Comparison of ENCODE assay signal across 1 cellular context in the genomic region with DNA sequence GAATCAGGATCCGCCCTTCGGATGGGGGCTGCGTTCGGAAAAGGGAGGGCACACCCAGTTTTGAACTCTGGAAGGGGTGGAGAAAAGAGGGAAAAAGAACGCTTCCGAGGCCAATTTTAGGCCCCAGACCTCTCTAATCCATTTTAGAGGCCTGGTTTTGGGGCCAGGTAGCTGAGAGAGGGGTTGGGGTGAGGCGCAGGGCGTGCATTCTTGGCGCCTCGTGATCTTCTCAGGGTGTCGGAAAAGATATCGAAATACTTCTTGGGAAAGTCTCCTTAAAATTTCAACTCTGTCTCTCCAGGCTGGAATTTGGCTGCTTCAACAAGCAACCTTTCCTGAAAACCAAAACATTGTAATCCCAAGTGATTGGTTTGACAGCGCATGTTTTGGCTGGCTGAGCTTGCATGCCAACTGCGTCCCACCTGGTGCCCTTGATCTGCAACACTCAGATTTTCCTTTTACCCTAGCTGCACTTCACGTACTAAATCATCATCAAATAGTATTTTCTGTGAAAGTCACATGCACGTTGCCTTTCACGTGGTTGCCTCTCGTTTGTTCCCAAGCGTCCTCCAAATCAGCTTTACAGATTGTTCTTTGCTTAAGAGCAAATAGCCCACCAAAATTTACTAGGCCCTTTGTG.
A peak's percentile ranks its signal among the peaks of the same experiment; 100 is the strongest.
TF ChIP-seq lines count a peak whose summit lies in the region.

No MANE protein-coding gene starts in this region.

TF ChIP-seq in HepG2, 621 proteins besides CTCF, POLR2A, EP300 and RAD21 (continued from another document):
- TF ChIP-seq ZNF572 (CRISPR knock-in tag; IDR thresholded peaks at IDR 0.05) (no peak), PTBP1 (IDR thresholded peaks at IDR 0.05; ENCODE audit: low read depth, low read length, poor library complexity, severe bottlenecking) (no peak), TRIM24 (CRISPR knock-in tag; IDR thresholded peaks at IDR 0.05) (no peak), PRPF4 (IDR thresholded peaks at IDR 0.05; ENCODE audit: low read depth, low read length, poor library complexity, severe bottlenecking) (no peak), ZBTB21 (CRISPR knock-in tag; IDR thresholded peaks at IDR 0.05) (no peak), TEAD2 (CRISPR knock-in tag; IDR thresholded peaks at IDR 0.05) (no peak), U2AF2 (IDR thresholded peaks at IDR 0.05; ENCODE audit: low read depth, low read length) (no peak), HNF4A (CRISPR knock-in tag; IDR thresholded peaks at IDR 0.05) (no peak), AGO2 (optimal IDR thresholded peaks at IDR 0.05; ENCODE audit: low read depth, low read length) (no peak), ZNF558 (CRISPR knock-in tag; IDR thresholded peaks at IDR 0.05; ENCODE audit: borderline replicate concordance) (0 out of 2 replicates have a peak, but pooled peaks have one; percentile 35), GTF2F1 (IDR thresholded peaks at IDR 0.05; ENCODE audit: low read length) (no peak), FOXP1 (IDR thresholded peaks at IDR 0.05) (no peak), FOXP1 (CRISPR knock-in tag; IDR thresholded peaks at IDR 0.05) (no peak), ZNF569 (CRISPR knock-in tag; IDR thresholded peaks at IDR 0.05; ENCODE audit: borderline replicate concordance) (no peak), HMG20B (CRISPR knock-in tag; conservative IDR thresholded peaks at IDR 0.05) (no peak), ZSCAN21 (CRISPR knock-in tag; IDR thresholded peaks at IDR 0.05; ENCODE audit: borderline replicate concordance) (no peak), RBM22 (optimal IDR thresholded peaks at IDR 0.05; ENCODE audit: low read length) (no peak), GFI1 (CRISPR knock-in tag; IDR thresholded peaks at IDR 0.05; ENCODE audit: borderline replicate concordance) (no peak; the same call in 1 of the 2 replicates), ZMYM2 (CRISPR knock-in tag; IDR thresholded peaks at IDR 0.05) (no peak)
- TF ChIP-seq, protein P1, sequence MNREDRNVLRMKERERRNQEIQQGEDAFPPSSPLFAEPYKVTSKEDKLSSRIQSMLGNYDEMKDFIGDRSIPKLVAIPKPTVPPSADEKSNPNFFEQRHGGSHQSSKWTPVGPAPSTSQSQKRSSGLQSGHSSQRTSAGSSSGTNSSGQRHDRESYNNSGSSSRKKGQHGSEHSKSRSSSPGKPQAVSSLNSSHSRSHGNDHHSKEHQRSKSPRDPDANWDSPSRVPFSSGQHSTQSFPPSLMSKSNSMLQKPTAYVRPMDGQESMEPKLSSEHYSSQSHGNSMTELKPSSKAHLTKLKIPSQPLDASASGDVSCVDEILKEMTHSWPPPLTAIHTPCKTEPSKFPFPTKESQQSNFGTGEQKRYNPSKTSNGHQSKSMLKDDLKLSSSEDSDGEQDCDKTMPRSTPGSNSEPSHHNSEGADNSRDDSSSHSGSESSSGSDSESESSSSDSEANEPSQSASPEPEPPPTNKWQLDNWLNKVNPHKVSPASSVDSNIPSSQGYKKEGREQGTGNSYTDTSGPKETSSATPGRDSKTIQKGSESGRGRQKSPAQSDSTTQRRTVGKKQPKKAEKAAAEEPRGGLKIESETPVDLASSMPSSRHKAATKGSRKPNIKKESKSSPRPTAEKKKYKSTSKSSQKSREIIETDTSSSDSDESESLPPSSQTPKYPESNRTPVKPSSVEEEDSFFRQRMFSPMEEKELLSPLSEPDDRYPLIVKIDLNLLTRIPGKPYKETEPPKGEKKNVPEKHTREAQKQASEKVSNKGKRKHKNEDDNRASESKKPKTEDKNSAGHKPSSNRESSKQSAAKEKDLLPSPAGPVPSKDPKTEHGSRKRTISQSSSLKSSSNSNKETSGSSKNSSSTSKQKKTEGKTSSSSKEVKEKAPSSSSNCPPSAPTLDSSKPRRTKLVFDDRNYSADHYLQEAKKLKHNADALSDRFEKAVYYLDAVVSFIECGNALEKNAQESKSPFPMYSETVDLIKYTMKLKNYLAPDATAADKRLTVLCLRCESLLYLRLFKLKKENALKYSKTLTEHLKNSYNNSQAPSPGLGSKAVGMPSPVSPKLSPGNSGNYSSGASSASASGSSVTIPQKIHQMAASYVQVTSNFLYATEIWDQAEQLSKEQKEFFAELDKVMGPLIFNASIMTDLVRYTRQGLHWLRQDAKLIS (CRISPR knock-in tag; IDR thresholded peaks at IDR 0.05): no peak
- TF ChIP-seq, protein P2, sequence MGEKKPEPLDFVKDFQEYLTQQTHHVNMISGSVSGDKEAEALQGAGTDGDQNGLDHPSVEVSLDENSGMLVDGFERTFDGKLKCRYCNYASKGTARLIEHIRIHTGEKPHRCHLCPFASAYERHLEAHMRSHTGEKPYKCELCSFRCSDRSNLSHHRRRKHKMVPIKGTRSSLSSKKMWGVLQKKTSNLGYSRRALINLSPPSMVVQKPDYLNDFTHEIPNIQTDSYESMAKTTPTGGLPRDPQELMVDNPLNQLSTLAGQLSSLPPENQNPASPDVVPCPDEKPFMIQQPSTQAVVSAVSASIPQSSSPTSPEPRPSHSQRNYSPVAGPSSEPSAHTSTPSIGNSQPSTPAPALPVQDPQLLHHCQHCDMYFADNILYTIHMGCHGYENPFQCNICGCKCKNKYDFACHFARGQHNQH (CRISPR knock-in tag; IDR thresholded peaks at IDR 0.05): 0 out of 2 replicates have a peak, but pooled peaks have one; percentile 50
- TF ChIP-seq, protein P3, sequence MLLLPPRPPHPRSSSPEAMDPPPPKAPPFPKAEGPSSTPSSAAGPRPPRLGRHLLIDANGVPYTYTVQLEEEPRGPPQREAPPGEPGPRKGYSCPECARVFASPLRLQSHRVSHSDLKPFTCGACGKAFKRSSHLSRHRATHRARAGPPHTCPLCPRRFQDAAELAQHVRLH (CRISPR knock-in tag; IDR thresholded peaks at IDR 0.05; ENCODE audit: borderline replicate concordance, low read depth): 0 out of 2 replicates have a peak, but pooled peaks have one; percentile 10
- TF ChIP-seq, protein P4, sequence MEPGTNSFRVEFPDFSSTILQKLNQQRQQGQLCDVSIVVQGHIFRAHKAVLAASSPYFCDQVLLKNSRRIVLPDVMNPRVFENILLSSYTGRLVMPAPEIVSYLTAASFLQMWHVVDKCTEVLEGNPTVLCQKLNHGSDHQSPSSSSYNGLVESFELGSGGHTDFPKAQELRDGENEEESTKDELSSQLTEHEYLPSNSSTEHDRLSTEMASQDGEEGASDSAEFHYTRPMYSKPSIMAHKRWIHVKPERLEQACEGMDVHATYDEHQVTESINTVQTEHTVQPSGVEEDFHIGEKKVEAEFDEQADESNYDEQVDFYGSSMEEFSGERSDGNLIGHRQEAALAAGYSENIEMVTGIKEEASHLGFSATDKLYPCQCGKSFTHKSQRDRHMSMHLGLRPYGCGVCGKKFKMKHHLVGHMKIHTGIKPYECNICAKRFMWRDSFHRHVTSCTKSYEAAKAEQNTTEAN (CRISPR knock-in tag; conservative IDR thresholded peaks at IDR 0.05): no peak
